Comparison of ENCODE assay signal across 8 cellular contexts in genomic region chr9:1869843-1870242, GRCh38.
A peak's percentile ranks its signal among the peaks of the same experiment; 100 is the strongest.
DNase-seq lines count a peak whose midpoint lies in the region; ATAC-seq and TF ChIP-seq lines count a peak whose summit lies in the region.

No MANE protein-coding gene starts in this region.

- H3K4me3 Mint-ChIP-seq in activated CD8-positive, alpha-beta T cell treated with anti-CD3 and anti-CD28 coated beads, Interleukin-2, amount 10 ng/mL, durations not matched to agents 7 days and 5 days, result no peak overlapping the region

- no peaks in the 10 kb centered on the region for H3K9me3 Mint-ChIP-seq in activated CD8-positive, alpha-beta T cell treated with anti-CD3 and anti-CD28 coated beads, Interleukin-2, amount 10 ng/mL, durations not matched to agents 7 days and 5 days (ENCODE audit: insufficient read depth)

- POLR2A ChIA-PET in activated CD8-positive, alpha-beta T cell treated with anti-CD3 and anti-CD28 coated beads, Interleukin-2, amount 10 ng/mL, durations not matched to agents 7 days and 5 days (lab: Charles Lee), result no interaction called here

- CTCF ChIA-PET in activated CD8-positive, alpha-beta T cell treated with anti-CD3 and anti-CD28 coated beads, Interleukin-2, amount 10 ng/mL, durations not matched to agents 7 days and 5 days (lab: Charles Lee), result no interaction called here

- no peak overlapping the region for H3K27ac Mint-ChIP-seq in activated CD8-positive, alpha-beta T cell treated with anti-CD3 and anti-CD28 coated beads, Interleukin-2, amount 10 ng/mL, durations not matched to agents 7 days and 5 days

- peaks cover 22% of the 10 kb centered on the region for H3K27me3 Mint-ChIP-seq in activated CD8-positive, alpha-beta T cell treated with anti-CD3 and anti-CD28 coated beads, Interleukin-2, amount 10 ng/mL, durations not matched to agents 7 days and 5 days (ENCODE audit: low read depth)

- peak; percentile 14 for DNase-seq in stimulated activated CD4-positive, alpha-beta T cell treated with anti-CD3 and anti-CD28 coated beads, Interleukin-1b, Interleukin-23, amount 100 ng/mL, for 48 hours
- no peak for DNase-seq in stimulated activated CD4-positive, alpha-beta T cell treated with anti-CD3 and anti-CD28 coated beads, Interleukin-12 subunit alpha, Interleukin-12 subunit beta, amount 100 ng/mL, for 4 hours
- peak; percentile 48 for DNase-seq in activated CD8-positive, alpha-beta T cell treated with anti-CD3 and anti-CD28 coated beads, Interleukin-2, amount 10 ng/mL, durations not matched to agents 7 days and 5 days
- no peak for DNase-seq in right lobe of liver
- DNase-seq in NCI-H2081 treated with DMSO at 0.1 percent for 48 hours (lab: John Stamatoyannopoulos, UW), result no peak
- DNase-seq in amygdala (lab: John Stamatoyannopoulos, UW), result no peak

- no peaks in the 10 kb centered on the region for H3K4me1 ChIP-seq in right lobe of liver

- no peak for TF ChIP-seq POLR2A in right lobe of liver (IDR thresholded peaks at IDR 0.05)

- ATAC-seq in GM21786 (IDR thresholded peaks at IDR 0.05; ENCODE audit: unreplicated experiment), result peak; percentile 69
- ATAC-seq in activated CD8-positive, alpha-beta T cell treated with anti-CD3 and anti-CD28 coated beads, Interleukin-2, amount 10 ng/mL, durations not matched to agents 7 days and 5 days, result no peak
- ATAC-seq in right lobe of liver, result peak; percentile 44 to 65 (median 54)

- H3K4me3 ChIP-seq in right lobe of liver, result no peak overlapping the region

- no peaks in the 10 kb centered on the region for H3K36me3 ChIP-seq in right lobe of liver

- H3K27ac ChIP-seq in right lobe of liver, result no peak overlapping the region

- H3K27me3 ChIP-seq in right lobe of liver, result no peaks in the 10 kb centered on the region

- peak; percentile 74 for TF ChIP-seq CTCF in LNCAP (IDR thresholded peaks at IDR 0.05)
- TF ChIP-seq CTCF in right lobe of liver (IDR thresholded peaks at IDR 0.05), result peak in 3 of 4 donors; percentile 29 to 47 (median 39)

- intact Hi-C loops in right lobe of liver (cut with DNase I), result no loop called here

- no peaks in the 10 kb centered on the region for H3K4me1 Mint-ChIP-seq in activated CD8-positive, alpha-beta T cell treated with anti-CD3 and anti-CD28 coated beads, Interleukin-2, amount 10 ng/mL, durations not matched to agents 7 days and 5 days (ENCODE audit: low read depth)

- no peaks in the 10 kb centered on the region for H3K36me3 Mint-ChIP-seq in activated CD8-positive, alpha-beta T cell treated with anti-CD3 and anti-CD28 coated beads, Interleukin-2, amount 10 ng/mL, durations not matched to agents 7 days and 5 days (ENCODE audit: low read depth)

- H3K9me3 ChIP-seq in right lobe of liver, result no peaks in the 10 kb centered on the region

- 46% methylated on average over 6 of the region's 6 CpGs for WGBS in right lobe of liver (ENCODE audit: insufficient coverage, low coverage, low lambda C conversion rate, missing lambda C conversion rate)

Comparison
In these comparisons a context has a peak if more than half of its experiments do, and no peak if none do; other contexts are left out.
1. DNase-seq: peak in stimulated activated CD4-positive, alpha-beta T cell treated with anti-CD3 and anti-CD28 coated beads, Interleukin-1b, Interleukin-23, amount 100 ng/mL, for 48 hours (single experiment) and activated CD8-positive, alpha-beta T cell treated with anti-CD3 and anti-CD28 coated beads, Interleukin-2, amount 10 ng/mL, durations not matched to agents 7 days and 5 days (single experiment); none in stimulated activated CD4-positive, alpha-beta T cell treated with anti-CD3 and anti-CD28 coated beads, Interleukin-12 subunit alpha, Interleukin-12 subunit beta, amount 100 ng/mL, for 4 hours (single experiment), right lobe of liver (0 of 3), NCI-H2081 treated with DMSO at 0.1 percent for 48 hours (single experiment) and amygdala (0 of 56).